18 cellular contexts compared by ENCODE assay signal in genomic region chr11:763549-764321, GRCh38. TPM values are rescaled to one million over a fixed set of nuclear protein-coding genes. Genes with fewer than 3 reads are reported as not detected.
DNase-seq lines count a peak whose midpoint lies in the region; TF ChIP-seq lines count a peak whose summit lies in the region.
"Had no signal": no experiment of that assay in that cellular context is flagged by ENCODE, and none has a peak within 500 bp of the region (broad histone marks: within the 10 kb centered on the region; RNA-seq: fewer than 3 reads in every experiment).

No MANE protein-coding gene starts in this region.

- H4K8ac ChIP-seq in mesendoderm (ENCODE audit: low read depth, low read length) = no peak overlapping the region

- no peak overlapping the region for H2BK120ac ChIP-seq in mesendoderm (ENCODE audit: low read depth, low read length)

- peaks cover 83% of the 10 kb centered on the region for H3K36me3 ChIP-seq in HUES48 (ENCODE audit: control insufficient read depth, insufficient read depth, low read length)
- peaks cover 71% of the 10 kb centered on the region for H3K36me3 ChIP-seq in osteoblast (ENCODE audit: insufficient read depth, low read length)
- peaks cover 18% of the 10 kb centered on the region for H3K36me3 ChIP-seq in mesendoderm (ENCODE audit: control insufficient read depth, insufficient read depth, low read length)

- CTCF ChIA-PET in Calu3 (lab: Charles Lee) = interaction anchor here (0.5 to 1.9 kb wide), 5 partner anchors 10 to 219 kb away, joined by 3 to 14 read pairs (median 3); partner anchors contain the start of gene TALDO1

- no peak overlapping the region for H2AFZ ChIP-seq in osteoblast (ENCODE audit: low read length)

- peaks cover 46% of the 10 kb centered on the region for H4K20me1 ChIP-seq in osteoblast (ENCODE audit: insufficient read depth, low read length)

- TSS peak; percentile 27 for BruUV-seq in Calu3 (replicated peaks; lab: Mats Ljungman, UMichigan)

- H2BK5ac ChIP-seq in mesendoderm (ENCODE audit: low read length) = no peak overlapping the region

- no peaks in the 10 kb centered on the region for H3K79me1 ChIP-seq in mesendoderm (ENCODE audit: low read length)

- H3K4me1 Mint-ChIP-seq in Calu3 (ENCODE audit: low read depth, unreplicated experiment) (peaks cover 22% of the 10 kb centered on the region), chondrocyte (ENCODE audit: low read depth) (peaks cover 7% of the 10 kb centered on the region)
- H3K4me1 Mint-ChIP-seq: immature natural killer cell had no signal

- H3K56ac ChIP-seq in mesendoderm (ENCODE audit: low read length) = no peak overlapping the region

- no peak overlapping the region for H3K18ac ChIP-seq in mesendoderm (ENCODE audit: low read length)

- H2BK15ac ChIP-seq in mesendoderm (replicated peaks; ENCODE audit: low read depth) = no peak overlapping the region

- TF ChIP-seq CTCF in Calu3 (IDR thresholded peaks at IDR 0.05; ENCODE audit: unreplicated experiment) (no peak), chondrocyte (IDR thresholded peaks at IDR 0.05) (no peak), osteoblast (IDR thresholded peaks at IDR 0.05; ENCODE audit: extremely low read depth, low read depth, low read length) (no peak)

- H3K27me3 ChIP-seq in HUES48 (ENCODE audit: control insufficient read depth, insufficient read depth, low read length) = no peaks in the 10 kb centered on the region
- H3K27me3 ChIP-seq in osteoblast (ENCODE audit: insufficient read depth, low read length) = no peaks in the 10 kb centered on the region
- no peaks in the 10 kb centered on the region for H3K27me3 ChIP-seq in mesendoderm (ENCODE audit: insufficient read depth, low read length, poor library complexity)
- H3K27me3 ChIP-seq: body of pancreas had no signal

- H3K27ac ChIP-seq in HUES48 (ENCODE audit: low read depth, low read length) = peak overlapping the region; percentile 10
- H3K27ac ChIP-seq in osteoblast (ENCODE audit: low read depth, low read length) = peak overlapping the region; percentile 24
- H3K27ac ChIP-seq in mesendoderm (ENCODE audit: low read depth, low read length) = no peak overlapping the region

- H3K79me2 ChIP-seq in osteoblast (ENCODE audit: insufficient read depth, low read length) (peaks cover 16% of the 10 kb centered on the region), mesendoderm (ENCODE audit: control insufficient read depth, insufficient read depth, low read length) (no peaks in the 10 kb centered on the region)

- DNase-seq in Calu3 = no peak
- no peak for DNase-seq in chondrocyte (ENCODE audit: low spot score)
- DNase-seq in osteoblast (ENCODE audit: insufficient read length, low spot score, missing footprints) = peak; percentile 51
- DNase-seq in A172 (ENCODE audit: low spot score) = no peak
- no peak for DNase-seq in mesendoderm
- no peak for DNase-seq in NCI-H1417 treated with DMSO at 0.1 percent for 48 hours (lab: John Stamatoyannopoulos, UW)
- DNase-seq: activated CD8-positive, alpha-beta T cell treated with anti-CD3 and anti-CD28 coated beads for 36 hours; activated gamma-delta T cell; EL; immature natural killer cell; KG1; NCI-H187 treated with DMSO at 0.1 percent for 48 hours; T1000 had no signal

- H3K4me3 Mint-ChIP-seq in Calu3 (ENCODE audit: low read depth, unreplicated experiment) (peak overlapping the region; percentile 52), chondrocyte (ENCODE audit: unreplicated experiment) (no peak overlapping the region)
- H3K4me3 Mint-ChIP-seq: activated CD8-positive, alpha-beta T cell treated with anti-CD3 and anti-CD28 coated beads for 36 hours; CD14-positive monocyte; immature natural killer cell had no signal

- H3K23ac ChIP-seq in mesendoderm (ENCODE audit: low read length) = no peak overlapping the region

- H3K27ac Mint-ChIP-seq in Calu3 (ENCODE audit: unreplicated experiment) = peak overlapping the region; percentile 80
- peak overlapping the region; percentile 76 for H3K27ac Mint-ChIP-seq in chondrocyte (ENCODE audit: unreplicated experiment)
- H3K27ac Mint-ChIP-seq: activated CD8-positive, alpha-beta T cell treated with anti-CD3 and anti-CD28 coated beads for 36 hours; immature natural killer cell had no signal

- no peak overlapping the region for H3K4me3 ChIP-seq in HUES48 (ENCODE audit: low read depth, low read length)
- H3K4me3 ChIP-seq in osteoblast (ENCODE audit: insufficient read depth, low read length) = no peak overlapping the region
- no peak overlapping the region for H3K4me3 ChIP-seq in mesendoderm (ENCODE audit: low read length)
- H3K4me3 ChIP-seq: body of pancreas had no signal

- H2AK5ac ChIP-seq in mesendoderm (ENCODE audit: low read length) = no peak overlapping the region

- H3K9me3 ChIP-seq in HUES48 (ENCODE audit: control insufficient read depth, insufficient read depth, low read length) (no peaks in the 10 kb centered on the region), osteoblast (ENCODE audit: low read depth, low read length) (no peaks in the 10 kb centered on the region)
- H3K9me3 ChIP-seq: body of pancreas had no signal

- H3K27me3 Mint-ChIP-seq in Calu3 (ENCODE audit: unreplicated experiment) = no peaks in the 10 kb centered on the region
- no peaks in the 10 kb centered on the region for H3K27me3 Mint-ChIP-seq in chondrocyte (ENCODE audit: low read depth)
- H3K27me3 Mint-ChIP-seq: activated CD8-positive, alpha-beta T cell treated with anti-CD3 and anti-CD28 coated beads for 36 hours had no signal

- H3K4ac ChIP-seq in mesendoderm (ENCODE audit: low read depth, low read length) = no peak overlapping the region

- H3K4me1 ChIP-seq in HUES48 (ENCODE audit: control insufficient read depth, insufficient read depth, low read length) = peaks cover 9% of the 10 kb centered on the region; the same call in 1 of the 2 replicates
- H3K4me1 ChIP-seq in osteoblast (ENCODE audit: insufficient read depth, low read length) = peaks cover 20% of the 10 kb centered on the region
- peaks cover 3% of the 10 kb centered on the region for H3K4me1 ChIP-seq in mesendoderm (ENCODE audit: control insufficient read depth, low read depth, low read length)

- H3K9ac ChIP-seq in HUES48 (ENCODE audit: low read depth, low read length) (no peak overlapping the region), mesendoderm (ENCODE audit: low read length) (no peak overlapping the region)

- WGBS in mesendoderm (ENCODE audit: extremely low coverage, insufficient coverage, low lambda C conversion rate) = no CpG with 5 or more reads among the region's 22 CpGs

- H3K9me3 Mint-ChIP-seq in Calu3 (ENCODE audit: low read depth, unreplicated experiment) = no peaks in the 10 kb centered on the region
- no peaks in the 10 kb centered on the region for H3K9me3 Mint-ChIP-seq in chondrocyte (ENCODE audit: low read depth)
- H3K9me3 Mint-ChIP-seq: activated CD8-positive, alpha-beta T cell treated with anti-CD3 and anti-CD28 coated beads for 36 hours; immature natural killer cell had no signal

- H3K36me3 Mint-ChIP-seq in Calu3 (ENCODE audit: insufficient read depth, unreplicated experiment) = peaks cover 96% of the 10 kb centered on the region
- H3K36me3 Mint-ChIP-seq in chondrocyte (ENCODE audit: low read depth) = peaks cover 15% of the 10 kb centered on the region

- intact Hi-C loops in Calu3 (cut with micrococcal nuclease; ENCODE audit: unreplicated experiment) = no loop called here

- H3K4me2 ChIP-seq in osteoblast (ENCODE audit: insufficient read depth, low read length) (no peak overlapping the region), mesendoderm (ENCODE audit: low read length) (no peak overlapping the region)

- no peak overlapping the region for H4K5ac ChIP-seq in mesendoderm (ENCODE audit: low read length)

RNA-seq across cellular contexts. Expression of gene GATD1, which starts 13.6 kb away (rescaled TPM):
- total RNA-seq in Calu3 (2022) = 73.8 and 83.3 TPM in 2 replicates
- 47.2 to 55.0 TPM (median 52.3 TPM) in 3 replicates for total RNA-seq in chondrocyte
- total RNA-seq in osteoblast = 31.5 and 37.3 TPM in 2 replicates
- total RNA-seq in A172 (2014; rRNA removed; shearing (Covaris generic)) = 33.7 and 42.7 TPM in 2 replicates
- 21.0 TPM for polyA plus RNA-seq in mesendoderm (2013, experiment 1 of 2)
- polyA plus RNA-seq in mesendoderm (2013, experiment 2 of 2) = 18.6 TPM

RNA-seq across cellular contexts. Expression of gene TALDO1, which starts 16.5 kb away (rescaled TPM):
- 359 and 379 TPM in 2 replicates for total RNA-seq in Calu3 (2022)
- total RNA-seq in chondrocyte = 128 to 227 TPM (median 151 TPM) in 3 replicates
- total RNA-seq in osteoblast = 204 TPM in 2 replicates
- total RNA-seq in A172 (2014; rRNA removed; shearing (Covaris generic)) = 417 and 483 TPM in 2 replicates
- 169 TPM for polyA plus RNA-seq in mesendoderm (2013, experiment 1 of 2)
- polyA plus RNA-seq in mesendoderm (2013, experiment 2 of 2) = 176 TPM

RNA-seq across cellular contexts. Expression of gene CEND1, which starts 26.2 kb away (rescaled TPM):
- total RNA-seq in Calu3 (2022) (not detected in 2 replicates), chondrocyte (0.20 to 0.67 TPM (median 0.41 TPM) in 3 replicates), osteoblast (not detected in 2 replicates)
- not detected in 2 replicates for total RNA-seq in A172 (2014; rRNA removed; shearing (Covaris generic))
- polyA plus RNA-seq in mesendoderm (2013, experiment 1 of 2) = 0.13 TPM
- 0.15 TPM for polyA plus RNA-seq in mesendoderm (2013, experiment 2 of 2)
- total RNA-seq: mononuclear cell, Right ventricle myocardium inferior had no signal
- polyA plus RNA-seq: CD14-positive monocyte, immature natural killer cell had no signal

RNA-seq across cellular contexts. Expression of gene SLC25A22, which starts 34.3 kb away (rescaled TPM):
- total RNA-seq in Calu3 (2022) (44.5 and 53.6 TPM in 2 replicates), chondrocyte (15.6 to 24.4 TPM (median 16.0 TPM) in 3 replicates), osteoblast (8.0 and 9.0 TPM in 2 replicates)
- 43.7 and 46.5 TPM in 2 replicates for total RNA-seq in A172 (2014; rRNA removed; shearing (Covaris generic))
- polyA plus RNA-seq in mesendoderm (2013, experiment 1 of 2) = 30.5 TPM
- polyA plus RNA-seq in mesendoderm (2013, experiment 2 of 2) = 30.6 TPM

RNA-seq across cellular contexts. Expression of gene PIDD1, which starts 41.3 kb away (rescaled TPM):
- 15.9 and 16.3 TPM in 2 replicates for total RNA-seq in Calu3 (2022)
- total RNA-seq in chondrocyte = 12.5 to 14.9 TPM (median 12.8 TPM) in 3 replicates
- 5.9 and 6.5 TPM in 2 replicates for total RNA-seq in osteoblast
- 5.7 and 6.0 TPM in 2 replicates for total RNA-seq in A172 (2014; rRNA removed; shearing (Covaris generic))
- polyA plus RNA-seq in mesendoderm (2013, experiment 1 of 2) = 9.5 TPM
- 9.2 TPM for polyA plus RNA-seq in mesendoderm (2013, experiment 2 of 2)
